Comparison of ENCODE assay signal across 1 cellular context in genomic region chr7:135704698-135705097, GRCh38.
TF ChIP-seq lines count a peak whose summit lies in the region.

No MANE protein-coding gene starts in this region.

TF ChIP-seq in K562, 482 proteins besides CTCF, POLR2A, EP300 and RAD21:
- TF ChIP-seq KLF6 (CRISPR knock-in tag; IDR thresholded peaks at IDR 0.05; ENCODE audit: borderline replicate concordance) (no peak), ATF3 (IDR thresholded peaks at IDR 0.05) (peak; percentile 35; the same call in 1 of the 2 replicates), ATF3 (CRISPR knock-in tag; conservative IDR thresholded peaks at IDR 0.05) (no peak)
